ENCODE assay signal across 35 cellular contexts in the genomic region with DNA sequence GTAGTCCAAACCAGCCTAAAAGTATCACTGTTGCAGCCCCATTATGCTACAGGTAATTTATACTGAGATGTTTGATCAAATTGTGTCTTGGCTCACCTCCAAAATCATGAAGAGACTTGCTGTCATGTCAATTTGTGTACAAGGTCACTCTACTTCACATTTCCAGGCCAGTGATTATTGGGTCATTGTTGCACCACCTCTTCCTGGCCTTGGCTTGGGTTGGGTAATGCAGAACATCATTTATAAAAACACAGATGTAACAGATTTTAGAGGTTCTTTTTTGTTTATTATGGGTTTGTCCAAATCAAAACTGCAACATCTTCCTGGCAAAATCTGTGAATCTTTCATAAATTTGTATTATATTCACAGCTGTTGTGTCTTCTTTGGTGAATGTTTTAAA.
DNase-seq lines count a peak whose midpoint lies in the region; ATAC-seq, FAIRE-seq and TF ChIP-seq lines count a peak whose summit lies in the region.
"Had no signal": no experiment of that assay in that cellular context is flagged by ENCODE, and none has a peak within 500 bp of the region (broad histone marks: within the 10 kb centered on the region; RNA-seq: fewer than 3 reads in every experiment).

No MANE protein-coding gene starts in this region.

- H2BK12ac ChIP-seq in H1 (ENCODE audit: low read depth, low read length), result no peak overlapping the region

- DNase-seq in NCI-H1092 (lab: John Stamatoyannopoulos, UW), result peak; percentile 66
- peak; percentile 52 for DNase-seq in NCI-H146 treated with DMSO at 0.1 percent for 48 hours (lab: John Stamatoyannopoulos, UW; ENCODE audit: unreplicated experiment)
- DNase-seq in NCI-H510A treated with DMSO at 0.1 percent for 48 hours (lab: John Stamatoyannopoulos, UW), result peak; percentile 65
- no peak for DNase-seq in H1 (ENCODE audit: low read depth in 1 of 2, low spot score in 2 of 2)
- no peak for DNase-seq in Right ventricle myocardium inferior (ENCODE audit: missing footprints)
- no peak for DNase-seq in activated CD4-positive, alpha-beta T cell treated with anti-CD3 and anti-CD28 coated beads, Interleukin-2, amount 50 U/mL, for 4 hours
- no peak for DNase-seq in CD14-positive monocyte (ENCODE audit: low spot score)
- DNase-seq: ACHN; activated CD4-positive, alpha-beta T cell treated with anti-CD3 and anti-CD28 coated beads for 4 hours; activated gamma-delta T cell treated with Interleukin-2 at 50 U/mL for 16 hours; activated naive CD8-positive, alpha-beta T cell treated with anti-CD3 and anti-CD28 coated beads, Interleukin-2, amount 10 ng/mL, durations not matched to agents 7 days and 5 days; activated T-cell treated with anti-CD3 and anti-CD28 coated beads, Interleukin-2, amount 50 U/mL, for 48 hours; DMS79 treated with DMSO at 0.1 percent for 48 hours; effector memory CD8-positive, alpha-beta T cell; erythroblast; GDM1; head of caudate nucleus; Karpas-422; naive B cell; NCI-H2171; NCI-H526 treated with DMSO at 0.1 percent for 48 hours; small intestine; stimulated activated naive CD4-positive, alpha-beta T cell; T-helper 9 cell; upper lobe of left lung had no signal

- no peak overlapping the region for H2AK5ac ChIP-seq in H1 (ENCODE audit: low read depth, low read length)

- H4K8ac ChIP-seq in H1 (ENCODE audit: extremely low read depth, insufficient read depth, low read length), result no peak overlapping the region

- no peaks in the 10 kb centered on the region for H4K20me1 ChIP-seq in H1 (replicated peaks in 1 of 2; ENCODE audit: control insufficient read depth in 1 of 2, insufficient read depth in 2 of 2, low read length in 2 of 2)

- H3K4me3 Mint-ChIP-seq in CD14-positive monocyte, result no peak overlapping the region
- H3K4me3 Mint-ChIP-seq: activated naive CD8-positive, alpha-beta T cell treated with anti-CD3 and anti-CD28 coated beads, Interleukin-2, amount 10 ng/mL, durations not matched to agents 7 days and 5 days; effector memory CD8-positive, alpha-beta T cell; mesothelial cell of epicardium; naive B cell had no signal

- H4K91ac ChIP-seq in H1 (replicated peaks; ENCODE audit: insufficient read length, low read length), result no peak overlapping the region

- no peak overlapping the region for H3K4me2 ChIP-seq in H1 (ENCODE audit: insufficient read depth in 1 of 2, low read depth in 2 of 2, low read length in 2 of 2)

- H2BK15ac ChIP-seq in H1 (ENCODE audit: low read length), result no peak overlapping the region

- TF ChIP-seq RAD21 in H1 (IDR thresholded peaks at IDR 0.05 in 1 of 2, conservative IDR thresholded peaks at IDR 0.05 in 1 of 2; ENCODE audit: low read depth in 2 of 2, low read length in 2 of 2), result no peak

- no peak overlapping the region for H3K56ac ChIP-seq in H1 (replicated peaks; ENCODE audit: insufficient read length, low read depth, low read length)

- H3K14ac ChIP-seq in H1 (ENCODE audit: insufficient read length), result no peak overlapping the region

- H3K4me3 ChIP-seq in H1 (ENCODE audit: extremely low read depth in 1 of 4, insufficient read depth in 2 of 4, low read depth in 3 of 4, low read length in 4 of 4), result no peak overlapping the region
- H3K4me3 ChIP-seq: cardiac muscle cell, coronary artery, SJSA1, upper lobe of left lung had no signal

- no peaks in the 10 kb centered on the region for H3K79me1 ChIP-seq in H1 (ENCODE audit: low read depth, low read length)

- H3K4me1 ChIP-seq in H1 (replicated peaks in 1 of 4; ENCODE audit: control insufficient read depth in 3 of 4, insufficient read depth in 4 of 4, low read length in 3 of 4), result no peaks in the 10 kb centered on the region
- H3K4me1 ChIP-seq: SJSA1, upper lobe of left lung had no signal

- no peak for ATAC-seq in Right ventricle myocardium inferior
- no peak for ATAC-seq in HG03095 (IDR thresholded peaks at IDR 0.05; ENCODE audit: unreplicated experiment)
- ATAC-seq: effector memory CD8-positive, alpha-beta T cell; HCT116; HepG2 had no signal

- FAIRE-seq in H1 (lab: Jason Lieb, UNC), result no peak
- FAIRE-seq: astrocyte, HepG2, RCC 7860, small intestine had no signal

- H4K5ac ChIP-seq in H1 (ENCODE audit: insufficient read length, low read depth, low read length), result no peak overlapping the region

- no peaks in the 10 kb centered on the region for H3K36me3 ChIP-seq in H1 (ENCODE audit: control insufficient read depth in 2 of 4, insufficient read depth in 4 of 4, low read length in 3 of 4)
- H3K36me3 ChIP-seq: cardiac muscle cell, SJSA1, upper lobe of left lung had no signal

- no peak overlapping the region for H2BK5ac ChIP-seq in H1 (ENCODE audit: low read depth, low read length)

- intact Hi-C loops in Right ventricle myocardium inferior (cut with DNase I) (no loop called here), CD14-positive monocyte (cut with micrococcal nuclease) (no loop called here)

- peak overlapping the region; percentile 56; the same call in 1 of the 2 replicates for H2AFZ ChIP-seq in H1 (ENCODE audit: low read length)

- no peak overlapping the region for H3K27ac ChIP-seq in H1 (ENCODE audit: low read depth, low read length)
- H3K27ac ChIP-seq: cardiac muscle cell, coronary artery, SJSA1, upper lobe of left lung, VCaP had no signal

- no peak for TF ChIP-seq POLR2A in H1 (IDR thresholded peaks at IDR 0.05; ENCODE audit: control extremely low read depth in 1 of 2, low read depth in 2 of 2, low read length in 2 of 2)

- no peaks in the 10 kb centered on the region for H3K79me2 ChIP-seq in H1 (ENCODE audit: control insufficient read depth in 1 of 2, insufficient read depth in 2 of 2, low read length in 2 of 2)

- H3K27me3 ChIP-seq in H1 (replicated peaks in 1 of 4; ENCODE audit: control insufficient read depth in 3 of 4, extremely low read depth in 1 of 4, insufficient read depth in 3 of 4, low read length in 3 of 4), result no peaks in the 10 kb centered on the region
- H3K27me3 ChIP-seq: cardiac muscle cell, SJSA1, upper lobe of left lung had no signal

- no peaks in the 10 kb centered on the region for H3K9me3 Mint-ChIP-seq in CD14-positive monocyte
- H3K9me3 Mint-ChIP-seq: activated naive CD8-positive, alpha-beta T cell treated with anti-CD3 and anti-CD28 coated beads, Interleukin-2, amount 10 ng/mL, durations not matched to agents 7 days and 5 days; effector memory CD8-positive, alpha-beta T cell; mesothelial cell of epicardium; naive B cell had no signal

- peaks cover 0 to 2% (median 0%) of the 10 kb centered on the region in 3 donors for H3K27me3 Mint-ChIP-seq in CD14-positive monocyte (ENCODE audit: low read depth in 3 of 3)
- H3K27me3 Mint-ChIP-seq: effector memory CD8-positive, alpha-beta T cell; naive B cell had no signal

- H3K18ac ChIP-seq in H1 (ENCODE audit: extremely low read depth, low read length), result no peak overlapping the region

- TF ChIP-seq EP300 in H1 (IDR thresholded peaks at IDR 0.05; ENCODE audit: borderline replicate concordance in 1 of 2, low read depth in 2 of 2, low read length in 2 of 2), result no peak

- H3K23me2 ChIP-seq in H1 (ENCODE audit: low read depth, low read length), result no peaks in the 10 kb centered on the region; the same call in 1 of the 2 replicates

- no peak overlapping the region for H2BK120ac ChIP-seq in H1 (replicated peaks; ENCODE audit: low read depth, low read length)

- no peak overlapping the region for H2BK20ac ChIP-seq in H1 (ENCODE audit: low read length)

- H3K9ac ChIP-seq in H1 (replicated peaks in 1 of 4; ENCODE audit: extremely low read depth in 1 of 4, low read depth in 3 of 4, low read length in 3 of 4), result no peak overlapping the region

- CTCF ChIA-PET in H1 (lab: Charles Lee; ENCODE audit: partially characterized antibody), result interaction anchor here (0.6 to 0.7 kb wide), 2 partner anchors 556 to 1000 kb away, joined by 3 read pairs; no protein-coding TSS in a partner anchor

- H3K9me3 ChIP-seq in H1 (ENCODE audit: insufficient read depth in 2 of 2, low read depth in 1 of 2, low read length in 1 of 2), result no peaks in the 10 kb centered on the region
- H3K9me3 ChIP-seq: SJSA1, upper lobe of left lung had no signal

- H3K4ac ChIP-seq in H1 (replicated peaks; ENCODE audit: insufficient read length, low read depth, low read length), result no peak overlapping the region

- H3K36me3 Mint-ChIP-seq in CD14-positive monocyte, result no peaks in the 10 kb centered on the region
- H3K36me3 Mint-ChIP-seq: activated naive CD8-positive, alpha-beta T cell treated with anti-CD3 and anti-CD28 coated beads, Interleukin-2, amount 10 ng/mL, durations not matched to agents 7 days and 5 days; mesothelial cell of epicardium; naive B cell had no signal

- POLR2A ChIA-PET in H1 (lab: Charles Lee; ENCODE audit: partially characterized antibody), result no interaction called here

- no peak for TF ChIP-seq CTCF in H1 (IDR thresholded peaks at IDR 0.05; ENCODE audit: control extremely low read depth in 1 of 3, insufficient read depth in 1 of 3, low read depth in 1 of 3, low read length in 3 of 3)
- TF ChIP-seq CTCF in CD14-positive monocyte (IDR thresholded peaks at IDR 0.05), result no peak

- no peak overlapping the region for H3K27ac Mint-ChIP-seq in CD14-positive monocyte
- H3K27ac Mint-ChIP-seq: activated naive CD8-positive, alpha-beta T cell treated with anti-CD3 and anti-CD28 coated beads, Interleukin-2, amount 10 ng/mL, durations not matched to agents 7 days and 5 days; effector memory CD8-positive, alpha-beta T cell; mesothelial cell of epicardium; naive B cell had no signal

- no peaks in the 10 kb centered on the region for H3K4me1 Mint-ChIP-seq in CD14-positive monocyte
- H3K4me1 Mint-ChIP-seq: activated naive CD8-positive, alpha-beta T cell treated with anti-CD3 and anti-CD28 coated beads, Interleukin-2, amount 10 ng/mL, durations not matched to agents 7 days and 5 days; naive B cell had no signal

- H3K23ac ChIP-seq in H1 (ENCODE audit: insufficient read length), result no peak overlapping the region

TF ChIP-seq in H1, 55 proteins besides CTCF, POLR2A, EP300 and RAD21:
- TF ChIP-seq RNF2 (IDR thresholded peaks at IDR 0.05; ENCODE audit: borderline replicate concordance, low read depth, low read length, missing control alignments, poor library complexity, severe bottlenecking), result no peak
- no peak for TF ChIP-seq TCF12 (IDR thresholded peaks at IDR 0.05; ENCODE audit: low read depth, low read length)
- no peak for TF ChIP-seq ASH2L (IDR thresholded peaks at IDR 0.05; ENCODE audit: low read length)
- TF ChIP-seq EZH2 (IDR thresholded peaks at IDR 0.05; ENCODE audit: low read depth, low read length, severe bottlenecking), result no peak
- TF ChIP-seq EGR1 (IDR thresholded peaks at IDR 0.05; ENCODE audit: borderline replicate concordance, low read depth, low read length), result no peak
- no peak for TF ChIP-seq BACH1 (IDR thresholded peaks at IDR 0.05; ENCODE audit: low read length)
- TF ChIP-seq TAF1 (IDR thresholded peaks at IDR 0.05; ENCODE audit: low read depth, low read length), result no peak

Comparison
In these comparisons a context has a peak if more than half of its experiments do, and no peak if none do; other contexts are left out.
1. DNase-seq: peak in NCI-H1092 (single experiment), NCI-H146 treated with DMSO at 0.1 percent for 48 hours (single experiment) and NCI-H510A treated with DMSO at 0.1 percent for 48 hours (single experiment); none in H1 (0 of 2), Right ventricle myocardium inferior (single experiment), activated CD4-positive, alpha-beta T cell treated with anti-CD3 and anti-CD28 coated beads, Interleukin-2, amount 50 U/mL, for 4 hours (0 of 2) and CD14-positive monocyte (single experiment).